In genomic region chr1:243421784-243422183, GRCh38 we compare ENCODE assay signal across 8 cellular contexts.
DNase-seq lines count a peak whose midpoint lies in the region; ATAC-seq and TF ChIP-seq lines count a peak whose summit lies in the region.

No MANE protein-coding gene starts in this region.

- H3K9ac ChIP-seq in mammary epithelial cell (ENCODE audit: insufficient read depth, low read length) = no peak overlapping the region

- CTCF ChIA-PET in mammary epithelial cell (lab: Charles Lee; ENCODE audit: low non-redundant PET) = interaction anchor here (0.5 kb wide), 1 partner anchor 17 kb away, joined by 3 read pairs; no protein-coding TSS in a partner anchor

- no peak overlapping the region for H3K27ac ChIP-seq in mammary epithelial cell (ENCODE audit: insufficient read depth, low read depth, low read length)

- H3K36me3 ChIP-seq in mammary epithelial cell (ENCODE audit: insufficient read depth, low read length) = peaks cover 8% of the 10 kb centered on the region

- peak; percentile 69 for ATAC-seq in HG02642 (IDR thresholded peaks at IDR 0.05; ENCODE audit: poor library complexity, unreplicated experiment)

- no peak overlapping the region for H3K4me3 ChIP-seq in mammary epithelial cell (replicated peaks in 1 of 3; ENCODE audit: insufficient read depth in 1 of 3, low read depth in 2 of 3, low read length in 3 of 3)

- no peak overlapping the region for H3K4me2 ChIP-seq in mammary epithelial cell (ENCODE audit: insufficient read depth, low read depth, low read length)

- H2AFZ ChIP-seq in mammary epithelial cell (ENCODE audit: low read depth, low read length) = no peak overlapping the region

- no peaks in the 10 kb centered on the region for H3K9me3 ChIP-seq in mammary epithelial cell (replicated peaks; ENCODE audit: insufficient read depth, low read length)

- H4K20me1 ChIP-seq in mammary epithelial cell (ENCODE audit: insufficient read depth, low read length) = no peaks in the 10 kb centered on the region

- no peaks in the 10 kb centered on the region for H3K79me2 ChIP-seq in mammary epithelial cell (ENCODE audit: insufficient read depth, low read length)

- intact Hi-C loops in mammary epithelial cell (cut with micrococcal nuclease) = no loop called here

- TF ChIP-seq CTCF in GM13977 (IDR thresholded peaks at IDR 0.05; ENCODE audit: extremely low read depth, insufficient read depth, missing control alignments) = no peak
- TF ChIP-seq CTCF in mammary epithelial cell (conservative IDR thresholded peaks at IDR 0.05 in 1 of 2, IDR thresholded peaks at IDR 0.05 in 1 of 2; ENCODE audit: extremely low read depth in 1 of 2, insufficient read depth in 1 of 2, low read depth in 1 of 2, low read length in 2 of 2) = no peak

- no TSS peak for BruUV-seq in mammary epithelial cell (replicated peaks; lab: Mats Ljungman, UMichigan)

- in situ Hi-C loops in GM13977 (cut with MboI; ENCODE audit: low pct_unique_long_range_greater_than_20kb, low sequenced_read_pairs, unreplicated experiment) (no loop called here), mammary epithelial cell (cut with MboI; ENCODE audit: low sequenced_read_pairs in 2 of 2) (no loop called here)

- no peaks in the 10 kb centered on the region for H3K4me1 ChIP-seq in mammary epithelial cell (ENCODE audit: insufficient read depth, low read length)

- H3K27me3 ChIP-seq in mammary epithelial cell (ENCODE audit: insufficient read depth, low read length) = no peaks in the 10 kb centered on the region

- 55% methylated on average over 6 of the region's 6 CpGs for WGBS in mammary epithelial cell (ENCODE audit: low coverage, missing lambda C conversion rate)

- dilution Hi-C loops in mammary epithelial cell (cut with HindIII; ENCODE audit: low sequenced_read_pairs) = no loop called here

- DNase-seq in GM13977 (ENCODE audit: low spot score) (peak; percentile 25), NCI-H2029 treated with DMSO at 0.1 percent for 48 hours (lab: John Stamatoyannopoulos, UW) (peak; percentile 22), fibroblast of gingiva (ENCODE audit: low read depth) (peak; percentile 54), retina (peak; percentile 48), dedifferentiated amniotic fluid mesenchymal stem cell (ENCODE audit: extremely low spot score) (no peak), mammary epithelial cell (no peak)
- DNase-seq in activated CD4-positive, alpha-beta T cell treated with anti-CD3 and anti-CD28 coated beads, Interleukin-2, amount 50 U/mL, for 48 hours = peak; percentile 31 to 49

Comparison
In these comparisons a context has a peak if more than half of its experiments do, and no peak if none do; other contexts are left out.
1. DNase-seq: peak in GM13977 (single experiment), NCI-H2029 treated with DMSO at 0.1 percent for 48 hours (single experiment), activated CD4-positive, alpha-beta T cell treated with anti-CD3 and anti-CD28 coated beads, Interleukin-2, amount 50 U/mL, for 48 hours (2 of 2), fibroblast of gingiva (single experiment) and retina (single experiment); none in dedifferentiated amniotic fluid mesenchymal stem cell (single experiment) and mammary epithelial cell (single experiment).